Comparison of ENCODE assay signal across 19 cellular contexts in the genomic region with DNA sequence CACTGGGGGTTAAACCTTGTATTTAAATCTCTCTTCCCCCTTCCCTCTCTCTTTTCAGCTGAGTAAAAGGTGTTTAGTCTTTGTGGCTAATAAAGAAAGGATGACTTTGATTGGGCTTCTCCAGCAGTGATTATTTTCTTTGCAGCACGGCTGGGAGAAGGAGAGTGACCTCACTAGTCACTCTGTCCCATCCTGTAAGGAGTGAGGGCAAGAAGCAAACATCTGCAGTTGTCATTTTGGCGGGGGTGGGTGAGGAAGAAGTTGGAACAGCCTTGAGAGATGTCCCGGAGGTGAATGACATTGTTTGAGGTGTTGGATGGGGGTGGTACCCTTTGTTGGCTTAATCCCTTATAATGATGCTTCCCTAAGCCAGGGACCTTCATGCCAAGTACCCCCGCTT.
DNase-seq lines count a peak whose midpoint lies in the region; ATAC-seq and TF ChIP-seq lines count a peak whose summit lies in the region.
"Had no signal": no experiment of that assay in that cellular context is flagged by ENCODE, and none has a peak within 500 bp of the region (broad histone marks: within the 10 kb centered on the region; RNA-seq: fewer than 3 reads in every experiment).

No MANE protein-coding gene starts in this region.

- TF ChIP-seq CTCF in brain (conservative IDR thresholded peaks at IDR 0.05) (no peak), hepatocyte (IDR thresholded peaks at IDR 0.05; ENCODE audit: poor library complexity) (no peak), smooth muscle cell (IDR thresholded peaks at IDR 0.05; ENCODE audit: borderline replicate concordance, insufficient read depth, poor library complexity, severe bottlenecking) (no peak)

- DNase-seq in Daoy (ENCODE audit: low read depth) (peak; percentile 7), hepatocyte (ENCODE audit: low spot score) (no peak), smooth muscle cell (lab: John Stamatoyannopoulos, UW; ENCODE audit: unreplicated experiment) (no peak), hypothalamus (lab: John Stamatoyannopoulos, UW) (no peak), NCI-H187 treated with DMSO at 0.1 percent for 48 hours (lab: John Stamatoyannopoulos, UW) (no peak)
- DNase-seq: activated CD8-positive, alpha-beta T cell treated with anti-CD3 and anti-CD28 coated beads, Interleukin-2, amount 10 ng/mL, durations not matched to agents 7 days and 5 days; dermis blood vessel endothelial cell; lower lobe of right lung; NCI-H146; NCI-H446 treated with DMSO at 0.1 percent for 48 hours; OCI-M1; SK-N-SH had no signal

- H3F3A ChIP-seq in smooth muscle cell (ENCODE audit: low read depth), result no peaks in the 10 kb centered on the region

- peaks cover 11% of the 10 kb centered on the region for H3K27me3 Mint-ChIP-seq in brain

- H3K36me3 ChIP-seq in hepatocyte (replicated peaks; ENCODE audit: insufficient read depth, low read depth) (no peaks in the 10 kb centered on the region), smooth muscle cell (ENCODE audit: low read depth) (no peaks in the 10 kb centered on the region)
- H3K36me3 ChIP-seq: lower lobe of right lung had no signal

- H3K9me3 ChIP-seq in hepatocyte (ENCODE audit: low read depth) (no peaks in the 10 kb centered on the region), smooth muscle cell (replicated peaks; ENCODE audit: low read depth) (no peaks in the 10 kb centered on the region)
- H3K9me3 ChIP-seq: lower lobe of right lung, SK-N-SH had no signal

- H3K9me2 ChIP-seq in hepatocyte (replicated peaks; ENCODE audit: insufficient read depth), result no peaks in the 10 kb centered on the region
- H3K9me2 ChIP-seq: SK-N-SH had no signal

- peaks cover 22% of the 10 kb centered on the region for H3K4me1 Mint-ChIP-seq in brain
- H3K4me1 Mint-ChIP-seq: activated T-helper 17 cell treated with anti-CD3 and anti-CD28 coated beads, Interleukin-2, amount 50 U/mL, for 72 hours had no signal

- 36% methylated on average over 4 of the region's 4 CpGs for WGBS in hepatocyte (ENCODE audit: low lambda C conversion rate, missing lambda C conversion rate)
- WGBS in smooth muscle cell (ENCODE audit: low lambda C conversion rate), result 64% methylated on average over 4 of the region's 4 CpGs

- H2AFZ ChIP-seq in hepatocyte (no peak overlapping the region), smooth muscle cell (ENCODE audit: low read depth) (peak overlapping the region; percentile 28)

- H3K9me3 Mint-ChIP-seq in brain, result peaks cover 0 to 14% (median 0%) of the 10 kb centered on the region in 5 experiments
- H3K9me3 Mint-ChIP-seq: activated T-helper 17 cell treated with anti-CD3 and anti-CD28 coated beads, Interleukin-2, amount 50 U/mL, for 72 hours; neural crest cell; stimulated activated naive CD8-positive, alpha-beta T cell treated with anti-CD3 and anti-CD28 coated beads, Interleukin-15, Interleukin-2, amounts not matched to agents 100 ng/mL and 50 ng/mL, for 24 hours had no signal

- H3K79me2 ChIP-seq in hepatocyte (no peaks in the 10 kb centered on the region), smooth muscle cell (ENCODE audit: low read depth) (no peaks in the 10 kb centered on the region)

- H3K27ac ChIP-seq in hepatocyte (peak overlapping the region; percentile 41), smooth muscle cell (ENCODE audit: low read depth) (peak overlapping the region; percentile 32)
- H3K27ac ChIP-seq: lower lobe of right lung had no signal

- H4K20me1 ChIP-seq in hepatocyte (ENCODE audit: insufficient read depth, poor library complexity, severe bottlenecking), result no peaks in the 10 kb centered on the region
- H4K20me1 ChIP-seq in smooth muscle cell (ENCODE audit: low read depth), result no peaks in the 10 kb centered on the region

- no peaks in the 10 kb centered on the region for H3K27me3 ChIP-seq in hepatocyte
- no peaks in the 10 kb centered on the region for H3K27me3 ChIP-seq in smooth muscle cell (ENCODE audit: low read depth)

- H3K4me3 Mint-ChIP-seq in brain, result peak overlapping the region in 2 of 5 experiments; percentile 7 to 46
- H3K4me3 Mint-ChIP-seq: activated CD8-positive, alpha-beta T cell treated with anti-CD3 and anti-CD28 coated beads, Interleukin-2, amount 10 ng/mL, durations not matched to agents 7 days and 5 days; activated T-helper 17 cell treated with anti-CD3 and anti-CD28 coated beads, Interleukin-2, amount 50 U/mL, for 72 hours; neural crest cell; stimulated activated naive CD8-positive, alpha-beta T cell treated with anti-CD3 and anti-CD28 coated beads, Interleukin-15, Interleukin-2, amounts not matched to agents 100 ng/mL and 50 ng/mL, for 24 hours had no signal

- no peak overlapping the region for H3K9ac ChIP-seq in smooth muscle cell (ENCODE audit: low read depth)
- H3K9ac ChIP-seq: SK-N-SH had no signal

- H3K4me1 ChIP-seq in hepatocyte (ENCODE audit: insufficient read depth), result peaks cover 7% of the 10 kb centered on the region
- H3K4me1 ChIP-seq in smooth muscle cell (ENCODE audit: low read depth), result peaks cover 22% of the 10 kb centered on the region
- H3K4me1 ChIP-seq: lower lobe of right lung had no signal

- H3K36me3 Mint-ChIP-seq in brain, result peaks cover 3% of the 10 kb centered on the region

- peak overlapping the region in 3 of 5 experiments; percentile 54 to 88 (median 85) for H3K27ac Mint-ChIP-seq in brain
- H3K27ac Mint-ChIP-seq: activated CD8-positive, alpha-beta T cell treated with anti-CD3 and anti-CD28 coated beads, Interleukin-2, amount 10 ng/mL, durations not matched to agents 7 days and 5 days; activated T-helper 17 cell treated with anti-CD3 and anti-CD28 coated beads, Interleukin-2, amount 50 U/mL, for 72 hours; stimulated activated naive CD8-positive, alpha-beta T cell treated with anti-CD3 and anti-CD28 coated beads, Interleukin-15, Interleukin-2, amounts not matched to agents 100 ng/mL and 50 ng/mL, for 24 hours had no signal

- H3K4me3 ChIP-seq in hepatocyte, result no peak overlapping the region
- H3K4me3 ChIP-seq in smooth muscle cell, result no peak overlapping the region
- H3K4me3 ChIP-seq: lower lobe of right lung, skin epidermis had no signal

- no peak for ATAC-seq in GM19035 (IDR thresholded peaks at IDR 0.05; ENCODE audit: unreplicated experiment)
- ATAC-seq in HG03460 (IDR thresholded peaks at IDR 0.05; ENCODE audit: unreplicated experiment), result no peak
- ATAC-seq: activated CD8-positive, alpha-beta T cell treated with anti-CD3 and anti-CD28 coated beads, Interleukin-2, amount 10 ng/mL, durations not matched to agents 7 days and 5 days; activated T-helper 17 cell treated with anti-CD3 and anti-CD28 coated beads, Interleukin-2, amount 50 U/mL, for 72 hours had no signal

- peak overlapping the region; percentile 47 for H3K4me2 ChIP-seq in hepatocyte
- peak overlapping the region; percentile 46 for H3K4me2 ChIP-seq in smooth muscle cell
- H3K4me2 ChIP-seq: SK-N-SH had no signal
